ENCODE assay signal across 23 cellular contexts in the genomic region with DNA sequence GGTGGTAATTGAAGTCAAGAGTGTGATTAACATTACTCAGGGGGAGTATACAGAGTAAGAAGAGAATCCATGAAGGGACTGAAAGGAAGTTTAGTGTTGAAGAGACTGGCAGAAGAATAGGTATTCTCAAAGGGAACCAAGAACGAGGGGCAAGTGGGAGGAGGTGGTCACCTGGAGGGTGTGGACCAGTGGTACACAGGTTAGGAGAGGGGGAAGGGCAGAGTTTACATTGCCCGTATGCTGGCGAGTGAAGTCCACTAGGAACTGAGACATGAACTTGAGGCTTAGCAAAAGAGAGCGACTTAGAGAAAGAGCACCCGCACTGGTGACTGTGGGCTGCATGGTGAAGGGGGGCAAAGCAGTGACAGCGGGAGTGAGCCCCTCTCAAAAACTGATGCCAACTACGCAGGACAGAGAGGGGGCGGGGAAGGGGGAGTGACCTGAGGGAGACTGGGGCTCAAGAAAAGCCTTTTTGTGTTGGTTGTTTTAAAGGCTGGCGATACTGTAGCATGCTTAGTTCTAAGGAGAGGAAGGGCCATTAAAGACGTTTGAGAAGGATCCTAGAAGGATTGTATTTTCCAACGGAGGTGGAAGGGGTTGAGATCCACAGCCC.
"Had no signal": no experiment of that assay in that cellular context is flagged by ENCODE, and none has a peak within 500 bp of the region (broad histone marks: within the 10 kb centered on the region; RNA-seq: fewer than 3 reads in every experiment).

No MANE protein-coding gene starts in this region.

- H3K4me3 Mint-ChIP-seq: activated B cell treated with CpG ODN at 0.5 μM for 24 hours; activated CD4-positive, alpha-beta T cell treated with anti-CD3 and anti-CD28 coated beads, Interleukin-2, amount 10 ng/mL, durations not matched to agents 24 days and 14 days; activated naive CD8-positive, alpha-beta T cell treated with anti-CD3 and anti-CD28 coated beads for 36 hours; brain; central memory CD8-positive, alpha-beta T cell had no signal

- H3K9me3 Mint-ChIP-seq: activated B cell treated with CpG ODN at 0.5 μM for 24 hours; activated CD4-positive, alpha-beta T cell treated with anti-CD3 and anti-CD28 coated beads, Interleukin-2, amount 10 ng/mL, durations not matched to agents 24 days and 14 days; activated naive CD8-positive, alpha-beta T cell treated with anti-CD3 and anti-CD28 coated beads for 36 hours; central memory CD8-positive, alpha-beta T cell had no signal

- H3K27me3 ChIP-seq: neutrophil, right atrium auricular region, transverse colon had no signal

- DNase-seq: activated B cell treated with CpG ODN at 0.5 μM for 24 hours; activated CD4-positive, alpha-beta T cell treated with anti-CD3 and anti-CD28 coated beads, Interleukin-2, amount 10 ng/mL, durations not matched to agents 24 days and 14 days; activated CD8-positive, alpha-beta memory T cell treated with anti-CD3 and anti-CD28 coated beads for 24 hours; activated naive CD8-positive, alpha-beta T cell treated with anti-CD3 and anti-CD28 coated beads for 36 hours; amygdala; effector CD4-positive, alpha-beta T cell; foreskin fibroblast; hypothalamus; left cardiac atrium; midbrain; stimulated activated CD4-positive, alpha-beta T cell treated with anti-CD3 and anti-CD28 coated beads, Interleukin-4, amount 100 ng/mL, for 24 hours; stimulated activated naive CD4-positive, alpha-beta T cell; SW 1271; transverse colon had no signal

- FAIRE-seq: endothelial cell of umbilical vein, TTC549 had no signal

- H3K27ac ChIP-seq: coronary artery, neutrophil, right atrium auricular region, skin epidermis, transverse colon had no signal

- H3K27ac Mint-ChIP-seq: activated B cell treated with CpG ODN at 0.5 μM for 24 hours; activated CD4-positive, alpha-beta T cell treated with anti-CD3 and anti-CD28 coated beads, Interleukin-2, amount 10 ng/mL, durations not matched to agents 24 days and 14 days; activated naive CD8-positive, alpha-beta T cell treated with anti-CD3 and anti-CD28 coated beads for 36 hours; brain had no signal

- ATAC-seq: left cardiac atrium had no signal

- H3K36me3 Mint-ChIP-seq: activated naive CD8-positive, alpha-beta T cell treated with anti-CD3 and anti-CD28 coated beads for 36 hours had no signal

- H3K36me3 ChIP-seq: neutrophil, right atrium auricular region, transverse colon had no signal

- H3K4me1 ChIP-seq: right atrium auricular region, transverse colon had no signal

- H3K4me3 ChIP-seq: coronary artery, lung, right atrium auricular region, skin epidermis, transverse colon had no signal

- H3K4me1 Mint-ChIP-seq: activated B cell treated with CpG ODN at 0.5 μM for 24 hours; activated CD4-positive, alpha-beta T cell treated with anti-CD3 and anti-CD28 coated beads, Interleukin-2, amount 10 ng/mL, durations not matched to agents 24 days and 14 days; activated naive CD8-positive, alpha-beta T cell treated with anti-CD3 and anti-CD28 coated beads for 36 hours; central memory CD8-positive, alpha-beta T cell had no signal

- H3K9me3 ChIP-seq: neutrophil, right atrium auricular region, transverse colon had no signal
